In the genomic region with DNA sequence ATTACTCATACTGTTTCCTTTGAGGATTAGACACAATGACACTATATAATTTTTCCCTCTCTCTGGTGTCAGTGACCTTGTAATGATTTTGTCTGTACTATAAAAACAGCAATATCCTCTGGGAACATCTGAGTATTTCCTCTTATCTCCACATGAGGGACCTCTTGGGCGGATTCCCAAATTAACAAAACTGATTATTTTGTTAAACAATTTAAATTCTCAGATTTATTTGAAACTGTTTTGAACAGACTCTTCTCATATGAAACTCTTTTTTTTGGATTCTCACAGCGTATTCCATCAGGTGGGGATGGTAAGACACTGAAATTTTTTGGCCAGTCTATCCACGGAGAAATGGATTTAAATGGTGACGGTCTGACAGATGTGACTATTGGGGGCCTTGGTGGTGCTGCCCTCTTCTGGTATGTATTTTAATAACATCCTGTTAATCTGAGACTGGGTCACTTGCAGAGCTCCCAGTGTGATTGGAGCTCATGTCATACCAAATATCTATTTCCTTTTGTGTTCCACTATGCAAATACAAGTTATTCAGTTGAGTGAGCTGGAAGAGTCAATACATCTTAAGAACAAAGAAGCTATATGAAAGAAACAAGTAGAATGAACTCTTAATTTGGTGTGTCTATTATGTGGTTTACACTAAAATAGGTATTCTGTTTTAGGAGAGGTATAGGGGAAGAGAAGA, we compare ENCODE assay signal across 8 cellular contexts.
DNase-seq lines count a peak whose midpoint lies in the region; ATAC-seq lines count a peak whose summit lies in the region.

No MANE protein-coding gene starts in this region.

- DNase-seq in CD1c-positive myeloid dendritic cell (ENCODE audit: extremely low spot score) = peak; percentile 65
- peak; percentile 28 for DNase-seq in GM19240 (ENCODE audit: insufficient read length, low spot score)
- DNase-seq in NCI-H446 treated with DMSO at 0.1 percent for 48 hours (lab: John Stamatoyannopoulos, UW) = peak; percentile 56
- peak; percentile 42 to 56 for DNase-seq in activated CD4-positive, alpha-beta T cell treated with anti-CD3 and anti-CD28 coated beads for 4 hours
- DNase-seq in effector CD4-positive, alpha-beta T cell = peak; percentile 17
- peak; percentile 83 for DNase-seq in medulla oblongata (ENCODE audit: extremely low spot score)
- DNase-seq in stimulated activated CD8-positive, alpha-beta memory T cell treated with anti-CD3 and anti-CD28 coated beads, Interleukin-4, amount 100 ng/mL, for 4 hours (ENCODE audit: low read depth in 2 of 2, low spot score in 1 of 2) = peak; percentile 4 to 18

- ATAC-seq in HG03342 (IDR thresholded peaks at IDR 0.05; ENCODE audit: unreplicated experiment) = peak; percentile 99

Comparison
In these comparisons a context has a peak if more than half of its experiments do, and no peak if none do; other contexts are left out.
1. Peak in every context shown above with its lines: DNase-seq and ATAC-seq.
2. DNase-seq: peak in every context shown above with its lines; median percentile 83 in medulla oblongata; 65 in CD1c-positive myeloid dendritic cell; 56 in NCI-H446 treated with DMSO at 0.1 percent for 48 hours; 49 in activated CD4-positive, alpha-beta T cell treated with anti-CD3 and anti-CD28 coated beads for 4 hours; 28 in GM19240; 17 in effector CD4-positive, alpha-beta T cell; 11 in stimulated activated CD8-positive, alpha-beta memory T cell treated with anti-CD3 and anti-CD28 coated beads, Interleukin-4, amount 100 ng/mL, for 4 hours.